8 cellular contexts compared by ENCODE assay signal in genomic region chr7:98771519-98772241, GRCh38.
A peak's percentile ranks its signal among the peaks of the same experiment; 100 is the strongest.
DNase-seq lines count a peak whose midpoint lies in the region; ATAC-seq, FAIRE-seq and TF ChIP-seq lines count a peak whose summit lies in the region.

No MANE protein-coding gene starts in this region.

- DNase-seq in D341Med (ENCODE audit: low spot score): peak; percentile 72
- DNase-seq in bronchial epithelial cell (ENCODE audit: low read depth): peak; percentile 6
- DNase-seq in NCI-H2029 treated with DMSO at 0.1 percent for 48 hours (lab: John Stamatoyannopoulos, UW): no peak
- DNase-seq in activated naive CD8-positive, alpha-beta T cell treated with anti-CD3 and anti-CD28 coated beads, Interleukin-2, amount 50 U/mL, for 24 hours: no peak
- no peak for DNase-seq in T-helper 2 cell
- no peak for DNase-seq in H54 (ENCODE audit: insufficient read length, low spot score)

- H3K4me1 Mint-ChIP-seq in nephron: peaks cover 24% of the 10 kb centered on the region
- no peaks in the 10 kb centered on the region for H3K4me1 Mint-ChIP-seq in activated naive CD8-positive, alpha-beta T cell treated with anti-CD3 and anti-CD28 coated beads, Interleukin-2, amount 50 U/mL, for 24 hours

- peak overlapping the region; percentile 4 to 32 (median 7) for H3K4me3 Mint-ChIP-seq in nephron
- no peak overlapping the region for H3K4me3 Mint-ChIP-seq in activated naive CD8-positive, alpha-beta T cell treated with anti-CD3 and anti-CD28 coated beads, Interleukin-2, amount 50 U/mL, for 24 hours

- H3K27me3 ChIP-seq in bronchial epithelial cell (ENCODE audit: control insufficient read depth, insufficient read depth, low read length): no peaks in the 10 kb centered on the region

- no peak for FAIRE-seq in bronchial epithelial cell (lab: Jason Lieb, UNC)
- no peak for FAIRE-seq in H54 (lab: Jason Lieb, UNC)

- peak overlapping the region; percentile 73 to 80 (median 74) for H3K27ac Mint-ChIP-seq in nephron
- H3K27ac Mint-ChIP-seq in activated naive CD8-positive, alpha-beta T cell treated with anti-CD3 and anti-CD28 coated beads, Interleukin-2, amount 50 U/mL, for 24 hours: no peak overlapping the region

- no peaks in the 10 kb centered on the region for H3K9me3 Mint-ChIP-seq in nephron
- H3K9me3 Mint-ChIP-seq in activated naive CD8-positive, alpha-beta T cell treated with anti-CD3 and anti-CD28 coated beads, Interleukin-2, amount 50 U/mL, for 24 hours: no peaks in the 10 kb centered on the region

- TF ChIP-seq POLR2A in H54 (IDR thresholded peaks at IDR 0.05; ENCODE audit: low read depth, low read length): no peak

- ATAC-seq in HG03442 (IDR thresholded peaks at IDR 0.05; ENCODE audit: unreplicated experiment): peak; percentile 48
- ATAC-seq in activated naive CD8-positive, alpha-beta T cell treated with anti-CD3 and anti-CD28 coated beads, Interleukin-2, amount 50 U/mL, for 24 hours: no peak

- no peaks in the 10 kb centered on the region for H3K36me3 Mint-ChIP-seq in nephron (ENCODE audit: low read depth)
- no peaks in the 10 kb centered on the region for H3K36me3 Mint-ChIP-seq in activated naive CD8-positive, alpha-beta T cell treated with anti-CD3 and anti-CD28 coated beads, Interleukin-2, amount 50 U/mL, for 24 hours (ENCODE audit: low read depth)

- H3K4me3 ChIP-seq in bronchial epithelial cell (ENCODE audit: low read depth, low read length): no peak overlapping the region

- peaks cover 18% of the 10 kb centered on the region for H3K27me3 Mint-ChIP-seq in nephron (ENCODE audit: low read depth)
- H3K27me3 Mint-ChIP-seq in activated naive CD8-positive, alpha-beta T cell treated with anti-CD3 and anti-CD28 coated beads, Interleukin-2, amount 50 U/mL, for 24 hours: peaks cover 14% of the 10 kb centered on the region

- H3K36me3 ChIP-seq in bronchial epithelial cell (ENCODE audit: control insufficient read depth, insufficient read depth, low read length): no peaks in the 10 kb centered on the region

- TF ChIP-seq CTCF in bronchial epithelial cell (IDR thresholded peaks at IDR 0.05; ENCODE audit: insufficient read depth, low read length, severe bottlenecking) (no peak), nephron (IDR thresholded peaks at IDR 0.05; ENCODE audit: unreplicated experiment in 3 of 3) (no peak)

Comparison
In these comparisons a context has a peak if more than half of its experiments do, and no peak if none do; other contexts are left out.
1. DNase-seq: peak in D341Med (single experiment) and bronchial epithelial cell (single experiment); none in NCI-H2029 treated with DMSO at 0.1 percent for 48 hours (single experiment), activated naive CD8-positive, alpha-beta T cell treated with anti-CD3 and anti-CD28 coated beads, Interleukin-2, amount 50 U/mL, for 24 hours (single experiment), T-helper 2 cell (0 of 5) and H54 (single experiment).